In the genomic region with DNA sequence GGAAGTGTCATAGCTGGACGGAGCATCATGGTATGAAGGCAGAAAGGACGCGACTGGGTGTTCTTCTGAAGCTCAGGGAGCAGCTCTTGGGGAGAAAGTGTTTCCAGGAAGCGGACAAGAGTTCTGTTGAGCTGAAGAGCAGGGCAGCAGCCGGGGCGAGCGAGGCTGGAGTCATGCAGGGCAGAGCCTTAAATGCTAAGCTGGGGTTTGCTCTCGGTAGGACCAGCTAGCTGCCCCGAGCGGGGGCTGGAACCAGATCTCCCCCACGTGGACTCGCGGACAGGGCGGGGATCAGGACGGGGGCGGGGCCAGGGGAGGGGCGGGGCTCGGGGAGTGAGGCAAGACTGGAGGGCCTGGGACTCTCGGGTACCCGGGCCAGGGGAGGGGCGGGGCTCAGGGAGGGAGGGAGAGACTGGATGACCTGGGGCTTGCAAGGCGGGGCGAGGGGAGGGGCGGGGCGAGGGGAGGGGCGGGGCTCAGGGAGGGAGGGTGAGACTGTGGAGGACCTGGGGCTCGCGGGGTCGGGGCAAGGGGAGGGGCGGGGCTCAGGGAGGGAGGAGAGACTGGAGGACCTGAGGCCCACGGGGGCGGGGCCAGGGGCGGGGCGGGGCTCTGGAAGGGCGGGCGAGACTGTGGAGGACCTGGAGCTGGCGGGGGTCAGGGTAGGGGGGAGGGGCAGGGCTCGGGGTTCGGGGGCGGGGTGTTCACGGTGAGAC, we compare ENCODE assay signal across 1 cellular context.
A peak's percentile ranks its signal among the peaks of the same experiment; 100 is the strongest.
TF ChIP-seq lines count a peak whose summit lies in the region.

No MANE protein-coding gene starts in this region.

TF ChIP-seq in HepG2, 621 proteins besides CTCF, POLR2A, EP300 and RAD21 (continued from another document and continues in another):
- TF ChIP-seq, protein P1, sequence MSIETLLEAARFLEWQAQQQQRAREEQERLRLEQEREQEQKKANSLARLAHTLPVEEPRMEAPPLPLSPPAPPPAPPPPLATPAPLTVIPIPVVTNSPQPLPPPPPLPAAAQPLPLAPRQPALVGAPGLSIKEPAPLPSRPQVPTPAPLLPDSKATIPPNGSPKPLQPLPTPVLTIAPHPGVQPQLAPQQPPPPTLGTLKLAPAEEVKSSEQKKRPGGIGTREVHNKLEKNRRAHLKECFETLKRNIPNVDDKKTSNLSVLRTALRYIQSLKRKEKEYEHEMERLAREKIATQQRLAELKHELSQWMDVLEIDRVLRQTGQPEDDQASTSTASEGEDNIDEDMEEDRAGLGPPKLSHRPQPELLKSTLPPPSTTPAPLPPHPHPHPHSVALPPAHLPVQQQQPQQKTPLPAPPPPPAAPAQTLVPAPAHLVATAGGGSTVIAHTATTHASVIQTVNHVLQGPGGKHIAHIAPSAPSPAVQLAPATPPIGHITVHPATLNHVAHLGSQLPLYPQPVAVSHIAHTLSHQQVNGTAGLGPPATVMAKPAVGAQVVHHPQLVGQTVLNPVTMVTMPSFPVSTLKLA (IDR thresholded peaks at IDR 0.05), result no peak
- TF ChIP-seq ZNF792 (CRISPR knock-in tag; IDR thresholded peaks at IDR 0.05) (no peak), ZNF878 (CRISPR knock-in tag; IDR thresholded peaks at IDR 0.05) (no peak), MXI1 (IDR thresholded peaks at IDR 0.05; ENCODE audit: borderline replicate concordance, low read depth, low read length) (peak; percentile 82; the same call in 1 of the 3 replicates), SMARCE1 (IDR thresholded peaks at IDR 0.05; ENCODE audit: borderline replicate concordance) (no peak), NFE2L1 (CRISPR knock-in tag; IDR thresholded peaks at IDR 0.05; ENCODE audit: borderline replicate concordance) (no peak), PHF20 (CRISPR knock-in tag; IDR thresholded peaks at IDR 0.05) (no peak), ZNF75D (CRISPR knock-in tag; IDR thresholded peaks at IDR 0.05; ENCODE audit: borderline replicate concordance) (no peak), ZNF317 (CRISPR knock-in tag; IDR thresholded peaks at IDR 0.05) (no peak; the same call in 1 of the 2 replicates), ZNF331 (CRISPR knock-in tag; IDR thresholded peaks at IDR 0.05) (no peak), CBFB (CRISPR knock-in tag; IDR thresholded peaks at IDR 0.05) (no peak), KLF9 (CRISPR knock-in tag; IDR thresholded peaks at IDR 0.05; ENCODE audit: low read depth) (no peak), MED1 (CRISPR knock-in tag; IDR thresholded peaks at IDR 0.05) (no peak), NAIF1 (CRISPR knock-in tag; IDR thresholded peaks at IDR 0.05; ENCODE audit: borderline replicate concordance) (no peak), PPARG (CRISPR knock-in tag; conservative IDR thresholded peaks at IDR 0.05) (no peak), PHF8 (CRISPR knock-in tag; IDR thresholded peaks at IDR 0.05) (no peak), TOE1 (CRISPR knock-in tag; IDR thresholded peaks at IDR 0.05) (no peak), ZIK1 (CRISPR knock-in tag; IDR thresholded peaks at IDR 0.05; ENCODE audit: borderline replicate concordance, low read depth) (0 out of 2 replicates have a peak, but pooled peaks have one; percentile 11), CENPX (CRISPR knock-in tag; IDR thresholded peaks at IDR 0.05) (no peak), ZNF24 (IDR thresholded peaks at IDR 0.05) (no peak), SAP130 (CRISPR knock-in tag; IDR thresholded peaks at IDR 0.05; ENCODE audit: low read depth) (peak; percentile 25; the same call in 1 of the 2 replicates), RORA (CRISPR knock-in tag; IDR thresholded peaks at IDR 0.05) (no peak), CAMTA2 (CRISPR knock-in tag; IDR thresholded peaks at IDR 0.05; ENCODE audit: borderline replicate concordance) (no peak)
- TF ChIP-seq, protein P2, sequence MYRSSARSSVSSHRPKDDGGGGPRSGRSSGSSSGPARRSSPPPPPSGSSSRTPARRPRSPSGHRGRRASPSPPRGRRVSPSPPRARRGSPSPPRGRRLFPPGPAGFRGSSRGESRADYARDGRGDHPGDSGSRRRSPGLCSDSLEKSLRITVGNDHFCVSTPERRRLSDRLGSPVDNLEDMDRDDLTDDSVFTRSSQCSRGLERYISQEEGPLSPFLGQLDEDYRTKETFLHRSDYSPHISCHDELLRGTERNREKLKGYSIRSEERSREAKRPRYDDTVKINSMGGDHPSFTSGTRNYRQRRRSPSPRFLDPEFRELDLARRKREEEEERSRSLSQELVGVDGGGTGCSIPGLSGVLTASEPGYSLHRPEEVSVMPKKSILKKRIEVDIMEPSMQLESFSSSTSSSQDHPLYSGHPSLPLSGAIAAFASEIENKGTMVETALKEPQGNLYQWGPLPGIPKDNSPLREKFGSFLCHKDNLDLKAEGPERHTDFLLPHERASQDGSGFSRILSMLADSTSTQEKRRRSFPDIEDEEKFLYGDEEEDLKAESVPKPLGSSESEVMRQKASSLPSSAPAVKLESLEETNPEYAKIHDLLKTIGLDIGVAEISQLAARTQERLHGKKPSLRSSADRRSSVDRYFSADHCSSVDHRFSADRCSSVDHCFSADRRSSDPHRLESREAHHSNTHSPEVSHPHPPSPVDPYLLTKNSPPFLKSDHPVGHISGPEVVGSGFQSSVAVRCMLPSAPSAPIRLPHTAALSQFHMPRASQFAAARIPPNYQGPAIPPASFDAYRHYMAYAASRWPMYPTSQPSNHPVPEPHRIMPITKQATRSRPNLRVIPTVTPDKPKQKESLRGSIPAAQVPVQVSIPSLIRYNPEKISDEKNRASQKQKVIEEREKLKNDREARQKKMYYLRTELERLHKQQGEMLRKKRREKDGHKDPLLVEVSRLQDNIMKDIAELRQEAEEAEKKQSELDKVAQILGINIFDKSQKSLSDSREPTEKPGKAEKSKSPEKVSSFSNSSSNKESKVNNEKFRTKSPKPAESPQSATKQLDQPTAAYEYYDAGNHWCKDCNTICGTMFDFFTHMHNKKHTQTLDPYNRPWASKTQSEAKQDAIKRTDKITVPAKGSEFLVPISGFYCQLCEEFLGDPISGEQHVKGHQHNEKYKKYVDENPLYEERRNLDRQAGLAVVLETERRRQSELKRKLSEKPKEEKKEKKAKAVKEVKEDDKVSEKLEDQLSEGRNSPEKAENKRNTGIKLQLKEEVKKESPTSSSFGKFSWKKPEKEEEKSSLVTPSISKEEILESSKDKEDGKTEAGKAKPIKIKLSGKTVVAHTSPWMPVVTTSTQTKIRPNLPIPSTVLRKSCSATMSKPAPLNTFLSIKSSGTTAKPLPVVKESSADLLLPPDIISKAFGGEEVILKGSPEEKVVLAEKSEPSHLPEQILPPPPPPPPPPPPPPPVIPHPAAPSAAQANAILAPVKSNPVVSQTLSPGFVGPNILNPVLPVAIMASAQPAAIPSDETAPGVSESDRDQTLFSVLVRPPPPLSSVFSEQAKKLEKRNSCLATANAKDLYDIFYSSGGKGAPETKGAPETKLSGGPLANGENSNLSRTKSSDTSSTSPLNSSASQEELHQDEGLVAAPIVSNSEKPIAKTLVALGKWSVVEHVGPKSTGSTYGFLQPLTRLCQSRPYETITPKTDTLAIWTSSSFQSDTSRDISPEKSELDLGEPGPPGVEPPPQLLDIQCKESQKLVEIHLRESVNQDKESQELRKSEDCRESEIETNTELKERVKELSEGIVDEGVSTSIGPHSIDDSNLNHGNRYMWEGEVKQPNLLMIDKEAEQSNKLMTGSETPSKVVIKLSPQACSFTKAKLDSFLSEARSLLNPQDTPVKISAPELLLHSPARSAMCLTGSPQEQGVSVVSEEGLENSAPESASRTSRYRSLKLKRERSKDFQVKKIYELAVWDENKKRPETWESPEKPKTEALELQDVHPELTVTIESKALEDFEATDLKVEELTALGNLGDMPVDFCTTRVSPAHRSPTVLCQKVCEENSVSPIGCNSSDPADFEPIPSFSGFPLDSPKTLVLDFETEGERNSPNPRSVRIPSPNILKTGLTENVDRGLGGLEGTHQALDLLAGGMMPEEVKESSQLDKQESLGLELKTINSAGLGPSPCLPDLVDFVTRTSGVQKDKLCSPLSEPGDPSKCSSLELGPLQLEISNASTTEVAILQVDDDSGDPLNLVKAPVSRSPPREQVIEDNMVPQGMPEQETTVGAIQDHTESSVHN (CRISPR knock-in tag; IDR thresholded peaks at IDR 0.05), result no peak
- TF ChIP-seq, protein P3, sequence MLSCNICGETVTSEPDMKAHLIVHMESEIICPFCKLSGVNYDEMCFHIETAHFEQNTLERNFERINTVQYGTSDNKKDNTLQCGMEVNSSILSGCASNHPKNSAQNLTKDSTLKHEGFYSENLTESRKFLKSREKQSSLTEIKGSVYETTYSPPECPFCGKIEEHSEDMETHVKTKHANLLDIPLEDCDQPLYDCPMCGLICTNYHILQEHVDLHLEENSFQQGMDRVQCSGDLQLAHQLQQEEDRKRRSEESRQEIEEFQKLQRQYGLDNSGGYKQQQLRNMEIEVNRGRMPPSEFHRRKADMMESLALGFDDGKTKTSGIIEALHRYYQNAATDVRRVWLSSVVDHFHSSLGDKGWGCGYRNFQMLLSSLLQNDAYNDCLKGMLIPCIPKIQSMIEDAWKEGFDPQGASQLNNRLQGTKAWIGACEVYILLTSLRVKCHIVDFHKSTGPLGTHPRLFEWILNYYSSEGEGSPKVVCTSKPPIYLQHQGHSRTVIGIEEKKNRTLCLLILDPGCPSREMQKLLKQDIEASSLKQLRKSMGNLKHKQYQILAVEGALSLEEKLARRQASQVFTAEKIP (CRISPR knock-in tag; IDR thresholded peaks at IDR 0.05; ENCODE audit: borderline replicate concordance), result no peak
- TF ChIP-seq, protein P4, sequence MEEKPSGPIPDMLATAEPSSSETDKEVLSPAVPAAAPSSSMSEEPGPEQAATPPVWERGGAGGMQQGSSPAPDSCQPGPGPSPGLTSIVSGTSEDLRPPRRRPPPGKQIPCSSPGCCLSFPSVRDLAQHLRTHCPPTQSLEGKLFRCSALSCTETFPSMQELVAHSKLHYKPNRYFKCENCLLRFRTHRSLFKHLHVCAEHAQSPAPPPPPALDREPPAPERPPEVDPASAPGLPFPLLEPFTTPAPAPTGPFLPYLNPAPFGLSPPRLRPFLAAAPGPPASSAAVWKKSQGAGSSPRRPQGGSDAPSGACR (CRISPR knock-in tag; IDR thresholded peaks at IDR 0.05), result no peak
- TF ChIP-seq, protein P5, sequence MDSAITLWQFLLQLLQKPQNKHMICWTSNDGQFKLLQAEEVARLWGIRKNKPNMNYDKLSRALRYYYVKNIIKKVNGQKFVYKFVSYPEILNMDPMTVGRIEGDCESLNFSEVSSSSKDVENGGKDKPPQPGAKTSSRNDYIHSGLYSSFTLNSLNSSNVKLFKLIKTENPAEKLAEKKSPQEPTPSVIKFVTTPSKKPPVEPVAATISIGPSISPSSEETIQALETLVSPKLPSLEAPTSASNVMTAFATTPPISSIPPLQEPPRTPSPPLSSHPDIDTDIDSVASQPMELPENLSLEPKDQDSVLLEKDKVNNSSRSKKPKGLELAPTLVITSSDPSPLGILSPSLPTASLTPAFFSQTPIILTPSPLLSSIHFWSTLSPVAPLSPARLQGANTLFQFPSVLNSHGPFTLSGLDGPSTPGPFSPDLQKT (CRISPR knock-in tag; IDR thresholded peaks at IDR 0.05; ENCODE audit: borderline replicate concordance), result no peak
- TF ChIP-seq, protein P6, sequence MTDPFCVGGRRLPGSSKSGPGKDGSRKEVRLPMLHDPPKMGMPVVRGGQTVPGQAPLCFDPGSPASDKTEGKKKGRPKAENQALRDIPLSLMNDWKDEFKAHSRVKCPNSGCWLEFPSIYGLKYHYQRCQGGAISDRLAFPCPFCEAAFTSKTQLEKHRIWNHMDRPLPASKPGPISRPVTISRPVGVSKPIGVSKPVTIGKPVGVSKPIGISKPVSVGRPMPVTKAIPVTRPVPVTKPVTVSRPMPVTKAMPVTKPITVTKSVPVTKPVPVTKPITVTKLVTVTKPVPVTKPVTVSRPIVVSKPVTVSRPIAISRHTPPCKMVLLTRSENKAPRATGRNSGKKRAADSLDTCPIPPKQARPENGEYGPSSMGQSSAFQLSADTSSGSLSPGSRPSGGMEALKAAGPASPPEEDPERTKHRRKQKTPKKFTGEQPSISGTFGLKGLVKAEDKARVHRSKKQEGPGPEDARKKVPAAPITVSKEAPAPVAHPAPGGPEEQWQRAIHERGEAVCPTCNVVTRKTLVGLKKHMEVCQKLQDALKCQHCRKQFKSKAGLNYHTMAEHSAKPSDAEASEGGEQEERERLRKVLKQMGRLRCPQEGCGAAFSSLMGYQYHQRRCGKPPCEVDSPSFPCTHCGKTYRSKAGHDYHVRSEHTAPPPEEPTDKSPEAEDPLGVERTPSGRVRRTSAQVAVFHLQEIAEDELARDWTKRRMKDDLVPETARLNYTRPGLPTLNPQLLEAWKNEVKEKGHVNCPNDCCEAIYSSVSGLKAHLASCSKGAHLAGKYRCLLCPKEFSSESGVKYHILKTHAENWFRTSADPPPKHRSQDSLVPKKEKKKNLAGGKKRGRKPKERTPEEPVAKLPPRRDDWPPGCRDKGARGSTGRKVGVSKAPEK (CRISPR knock-in tag; IDR thresholded peaks at IDR 0.05; ENCODE audit: borderline replicate concordance), result no peak
- TF ChIP-seq, protein P7, sequence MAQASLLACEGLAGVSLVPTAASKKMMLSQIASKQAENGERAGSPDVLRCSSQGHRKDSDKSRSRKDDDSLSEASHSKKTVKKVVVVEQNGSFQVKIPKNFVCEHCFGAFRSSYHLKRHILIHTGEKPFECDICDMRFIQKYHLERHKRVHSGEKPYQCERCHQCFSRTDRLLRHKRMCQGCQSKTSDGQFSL (CRISPR knock-in tag; IDR thresholded peaks at IDR 0.05), result no peak
- TF ChIP-seq, protein P8, sequence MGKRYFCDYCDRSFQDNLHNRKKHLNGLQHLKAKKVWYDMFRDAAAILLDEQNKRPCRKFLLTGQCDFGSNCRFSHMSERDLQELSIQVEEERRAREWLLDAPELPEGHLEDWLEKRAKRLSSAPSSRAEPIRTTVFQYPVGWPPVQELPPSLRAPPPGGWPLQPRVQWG (CRISPR knock-in tag; IDR thresholded peaks at IDR 0.05; ENCODE audit: borderline replicate concordance, low read depth), result no peak
- TF ChIP-seq, protein P9, sequence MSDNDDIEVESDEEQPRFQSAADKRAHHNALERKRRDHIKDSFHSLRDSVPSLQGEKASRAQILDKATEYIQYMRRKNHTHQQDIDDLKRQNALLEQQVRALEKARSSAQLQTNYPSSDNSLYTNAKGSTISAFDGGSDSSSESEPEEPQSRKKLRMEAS (IDR thresholded peaks at IDR 0.05), result peak; percentile 49
- TF ChIP-seq, protein P10, sequence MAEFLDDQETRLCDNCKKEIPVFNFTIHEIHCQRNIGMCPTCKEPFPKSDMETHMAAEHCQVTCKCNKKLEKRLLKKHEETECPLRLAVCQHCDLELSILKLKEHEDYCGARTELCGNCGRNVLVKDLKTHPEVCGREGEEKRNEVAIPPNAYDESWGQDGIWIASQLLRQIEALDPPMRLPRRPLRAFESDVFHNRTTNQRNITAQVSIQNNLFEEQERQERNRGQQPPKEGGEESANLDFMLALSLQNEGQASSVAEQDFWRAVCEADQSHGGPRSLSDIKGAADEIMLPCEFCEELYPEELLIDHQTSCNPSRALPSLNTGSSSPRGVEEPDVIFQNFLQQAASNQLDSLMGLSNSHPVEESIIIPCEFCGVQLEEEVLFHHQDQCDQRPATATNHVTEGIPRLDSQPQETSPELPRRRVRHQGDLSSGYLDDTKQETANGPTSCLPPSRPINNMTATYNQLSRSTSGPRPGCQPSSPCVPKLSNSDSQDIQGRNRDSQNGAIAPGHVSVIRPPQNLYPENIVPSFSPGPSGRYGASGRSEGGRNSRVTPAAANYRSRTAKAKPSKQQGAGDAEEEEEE (CRISPR knock-in tag; IDR thresholded peaks at IDR 0.05; ENCODE audit: borderline replicate concordance), result no peak
